Comparison of ENCODE assay signal across 1 cellular context in the genomic region with DNA sequence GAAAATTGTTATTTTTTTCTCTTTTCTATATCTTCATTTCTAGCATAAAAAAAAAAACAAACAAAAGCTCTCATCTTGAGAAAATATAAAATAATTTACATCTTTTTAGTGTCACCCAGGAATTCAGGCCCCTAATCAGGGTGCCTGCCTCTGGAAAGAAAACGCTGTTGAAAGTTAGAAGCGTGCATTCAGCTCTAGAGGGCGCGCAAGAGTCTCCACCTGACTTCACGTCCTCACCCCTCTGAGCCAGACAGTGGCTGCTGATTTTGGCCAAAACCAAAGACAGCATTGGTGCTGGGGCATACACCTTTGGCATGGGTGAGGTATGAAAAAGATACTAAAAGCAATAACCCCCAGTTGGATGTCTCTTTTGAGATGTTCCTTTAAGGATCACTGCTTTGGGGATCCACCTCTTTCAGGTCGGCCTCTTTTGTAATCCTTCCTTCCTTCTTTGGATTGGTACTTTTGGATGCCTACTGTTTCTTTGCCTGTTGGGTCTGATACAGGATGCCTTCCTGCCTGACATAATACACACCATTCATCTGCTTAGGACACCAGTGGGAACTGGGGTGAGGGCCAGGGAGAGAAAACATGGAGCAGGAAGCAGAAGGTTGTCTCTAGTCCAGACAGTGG.
TF ChIP-seq lines count a peak whose summit lies in the region.

No MANE protein-coding gene starts in this region.

TF ChIP-seq in HepG2, 621 proteins besides CTCF, POLR2A, EP300 and RAD21 (continued from another document):
- TF ChIP-seq ZHX2 (IDR thresholded peaks at IDR 0.05; ENCODE audit: low read depth) (no peak), ZHX2 (CRISPR knock-in tag; IDR thresholded peaks at IDR 0.05; ENCODE audit: borderline replicate concordance) (no peak), ZMYM4 (CRISPR knock-in tag; IDR thresholded peaks at IDR 0.05) (no peak), ZNF256 (CRISPR knock-in tag; conservative IDR thresholded peaks at IDR 0.05) (no peak), RBM22 (optimal IDR thresholded peaks at IDR 0.05; ENCODE audit: low read length) (no peak), MBNL3 (CRISPR knock-in tag; conservative IDR thresholded peaks at IDR 0.05) (no peak), KLF9 (CRISPR knock-in tag; IDR thresholded peaks at IDR 0.05; ENCODE audit: low read depth) (no peak)
TF ChIP-seq in HepG2: peak in this region for 0.
